22 cellular contexts compared by ENCODE assay signal in the genomic region with DNA sequence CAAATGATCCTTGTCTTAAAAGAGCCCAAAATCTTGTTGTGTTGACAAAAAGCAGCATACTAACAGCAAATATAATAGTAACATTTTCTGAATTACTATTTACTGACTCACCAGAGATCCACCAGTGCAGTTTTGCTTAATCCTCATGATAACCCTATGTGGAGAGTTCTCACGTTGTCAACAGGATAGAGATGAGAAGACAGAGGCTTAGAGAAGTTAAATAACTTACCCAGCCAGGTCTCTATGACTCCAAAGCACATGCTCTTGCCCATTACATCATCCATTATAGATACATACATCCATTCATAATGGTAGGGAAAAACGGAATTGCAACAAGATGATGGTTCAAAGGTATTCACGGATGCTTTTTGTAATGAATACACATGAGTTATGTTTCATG.
A peak's percentile ranks its signal among the peaks of the same experiment; 100 is the strongest.
DNase-seq lines count a peak whose midpoint lies in the region; ATAC-seq and TF ChIP-seq lines count a peak whose summit lies in the region.
"Had no signal": no experiment of that assay in that cellular context is flagged by ENCODE, and none has a peak within 500 bp of the region (broad histone marks: within the 10 kb centered on the region; RNA-seq: fewer than 3 reads in every experiment).

No MANE protein-coding gene starts in this region.

- TF ChIP-seq CTCF in choroid plexus epithelial cell (conservative IDR thresholded peaks at IDR 0.05; ENCODE audit: low read depth, low read length): no peak

- no peak overlapping the region for H3K4me3 Mint-ChIP-seq in activated T-helper 2 cell treated with anti-CD3 and anti-CD28 coated beads, Interferon-gamma antibody, Interleukin-2, Interleukin-4, amounts not matched to agents 10 μg/mL and 5 μg/mL and 100 μg/mL, durations not matched to agents 14 hours and 24 hours and 36 hours (ENCODE audit: low read depth)
- H3K4me3 Mint-ChIP-seq: CD14-positive monocyte; effector memory CD8-positive, alpha-beta T cell; natural killer cell; stimulated activated naive B cell treated with anti-CD40 and anti-IgM and Interleukin-4, amounts not matched to agents 10 μg/mL and 1 μg/mL and 100 μg/mL, for 72 hours had no signal

- H3K27me3 Mint-ChIP-seq in activated T-helper 2 cell treated with anti-CD3 and anti-CD28 coated beads, Interferon-gamma antibody, Interleukin-2, Interleukin-4, amounts not matched to agents 10 μg/mL and 5 μg/mL and 100 μg/mL, durations not matched to agents 14 hours and 24 hours and 36 hours (ENCODE audit: low read depth): no peaks in the 10 kb centered on the region
- H3K27me3 Mint-ChIP-seq: effector memory CD8-positive, alpha-beta T cell; progenitor cell of endocrine pancreas; stimulated activated naive B cell treated with anti-CD40 and anti-IgM and Interleukin-4, amounts not matched to agents 10 μg/mL and 1 μg/mL and 100 μg/mL, for 72 hours had no signal

- no peaks in the 10 kb centered on the region for H3K4me1 Mint-ChIP-seq in activated T-helper 2 cell treated with anti-CD3 and anti-CD28 coated beads, Interferon-gamma antibody, Interleukin-2, Interleukin-4, amounts not matched to agents 10 μg/mL and 5 μg/mL and 100 μg/mL, durations not matched to agents 14 hours and 24 hours and 36 hours (ENCODE audit: low read depth)
- H3K4me1 Mint-ChIP-seq: CD14-positive monocyte; natural killer cell; stimulated activated naive B cell treated with anti-CD40 and anti-IgM and Interleukin-4, amounts not matched to agents 10 μg/mL and 1 μg/mL and 100 μg/mL, for 72 hours had no signal

- no peaks in the 10 kb centered on the region for H3K36me3 Mint-ChIP-seq in activated T-helper 2 cell treated with anti-CD3 and anti-CD28 coated beads, Interferon-gamma antibody, Interleukin-2, Interleukin-4, amounts not matched to agents 10 μg/mL and 5 μg/mL and 100 μg/mL, durations not matched to agents 14 hours and 24 hours and 36 hours (ENCODE audit: low read depth)
- H3K36me3 Mint-ChIP-seq: activated naive CD4-positive, alpha-beta T cell treated with anti-CD3 and anti-CD28 coated beads, Interleukin-2, amount 50 U/mL, for 72 hours; CD14-positive monocyte; natural killer cell; stimulated activated naive B cell treated with anti-CD40 and anti-IgM and Interleukin-4, amounts not matched to agents 10 μg/mL and 1 μg/mL and 100 μg/mL, for 72 hours had no signal

- H3K4me3 ChIP-seq in choroid plexus epithelial cell (ENCODE audit: low read depth, low read length): no peak overlapping the region
- H3K4me3 ChIP-seq: gastrocnemius medialis, lung, SK-N-MC, upper lobe of left lung had no signal

- no peak for ATAC-seq in GM21723 (IDR thresholded peaks at IDR 0.05; ENCODE audit: unreplicated experiment)
- ATAC-seq: activated naive CD4-positive, alpha-beta T cell treated with anti-CD3 and anti-CD28 coated beads, Interleukin-2, amount 50 U/mL, for 72 hours; effector memory CD8-positive, alpha-beta T cell; gastrocnemius medialis; natural killer cell had no signal

- intact Hi-C loops in activated T-helper 2 cell treated with anti-CD3 and anti-CD28 coated beads, Interferon-gamma antibody, Interleukin-2, Interleukin-4, amounts not matched to agents 10 μg/mL and 5 μg/mL and 100 μg/mL, durations not matched to agents 14 hours and 24 hours and 36 hours (cut with micrococcal nuclease): no loop called here
- intact Hi-C loops in posterior vena cava (cut with DNase I): no loop called here

- H3K9me3 Mint-ChIP-seq in activated T-helper 2 cell treated with anti-CD3 and anti-CD28 coated beads, Interferon-gamma antibody, Interleukin-2, Interleukin-4, amounts not matched to agents 10 μg/mL and 5 μg/mL and 100 μg/mL, durations not matched to agents 14 hours and 24 hours and 36 hours: no peaks in the 10 kb centered on the region

- no peak overlapping the region for H3K27ac Mint-ChIP-seq in activated T-helper 2 cell treated with anti-CD3 and anti-CD28 coated beads, Interferon-gamma antibody, Interleukin-2, Interleukin-4, amounts not matched to agents 10 μg/mL and 5 μg/mL and 100 μg/mL, durations not matched to agents 14 hours and 24 hours and 36 hours
- H3K27ac Mint-ChIP-seq: activated naive CD4-positive, alpha-beta T cell treated with anti-CD3 and anti-CD28 coated beads, Interleukin-2, amount 50 U/mL, for 72 hours; CD14-positive monocyte; effector memory CD8-positive, alpha-beta T cell; natural killer cell; progenitor cell of endocrine pancreas; stimulated activated naive B cell treated with anti-CD40 and anti-IgM and Interleukin-4, amounts not matched to agents 10 μg/mL and 1 μg/mL and 100 μg/mL, for 72 hours had no signal

- DNase-seq in ELR (ENCODE audit: low read depth) (peak; percentile 34), NCI-H69 (lab: John Stamatoyannopoulos, UW) (peak; percentile 28), choroid plexus epithelial cell (ENCODE audit: low read depth) (peak; percentile 68), renal cortical epithelial cell (ENCODE audit: low read depth) (peak; percentile 9), posterior vena cava (ENCODE audit: low spot score) (no peak)
- no peak for DNase-seq in activated CD4-positive, CD25-positive, alpha-beta regulatory T cell treated with anti-CD3 and anti-CD28 coated beads, Interleukin-2, amount 50 U/mL, for 72 hours
- DNase-seq in activated T-helper 2 cell treated with anti-CD3 and anti-CD28 coated beads, Interferon-gamma antibody, Interleukin-2, Interleukin-4, amounts not matched to agents 10 μg/mL and 5 μg/mL and 100 μg/mL, durations not matched to agents 14 hours and 24 hours and 36 hours (ENCODE audit: low spot score): no peak
- DNase-seq: activated CD4-positive, alpha-beta T cell treated with anti-CD3 and anti-CD28 coated beads for 4 hours; central memory CD4-positive, alpha-beta T cell; DND-41; effector memory CD8-positive, alpha-beta T cell; gastrocnemius medialis; natural killer cell; NCI-H446; stimulated activated naive B cell treated with anti-CD40 and anti-IgM and Interleukin-4, amounts not matched to agents 10 μg/mL and 1 μg/mL and 100 μg/mL, for 72 hours; upper lobe of left lung had no signal

Comparison
In these comparisons a context has a peak if more than half of its experiments do, and no peak if none do; other contexts are left out.
1. DNase-seq: peak in ELR (single experiment), NCI-H69 (single experiment), choroid plexus epithelial cell (single experiment) and renal cortical epithelial cell (single experiment); none in activated CD4-positive, CD25-positive, alpha-beta regulatory T cell treated with anti-CD3 and anti-CD28 coated beads, Interleukin-2, amount 50 U/mL, for 72 hours (single experiment), activated T-helper 2 cell treated with anti-CD3 and anti-CD28 coated beads, Interferon-gamma antibody, Interleukin-2, Interleukin-4, amounts not matched to agents 10 μg/mL and 5 μg/mL and 100 μg/mL, durations not matched to agents 14 hours and 24 hours and 36 hours (single experiment) and posterior vena cava (single experiment).